ENCODE assay signal across 17 cellular contexts in the genomic region with DNA sequence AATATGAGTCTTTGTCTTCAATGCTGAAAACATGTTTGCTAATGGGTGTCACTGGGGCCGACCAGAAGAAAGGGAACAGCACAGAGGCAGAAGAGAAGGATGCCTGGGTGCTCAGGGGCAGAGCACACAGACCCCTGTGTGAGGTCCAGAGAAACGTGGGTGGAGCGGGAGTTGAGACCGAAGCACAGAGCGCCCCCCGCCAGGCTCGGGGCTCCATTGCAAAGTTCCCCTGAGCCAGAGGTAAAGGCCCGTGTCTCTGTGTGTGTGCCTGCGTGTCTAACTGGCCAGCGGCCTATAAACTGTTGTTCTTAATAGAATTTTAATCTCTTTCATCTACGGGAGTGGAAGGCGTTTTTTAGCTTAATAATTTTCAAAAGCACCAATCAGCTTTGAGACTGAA.
DNase-seq lines count a peak whose midpoint lies in the region; ATAC-seq and TF ChIP-seq lines count a peak whose summit lies in the region.
"Had no signal": no experiment of that assay in that cellular context is flagged by ENCODE, and none has a peak within 500 bp of the region (broad histone marks: within the 10 kb centered on the region; RNA-seq: fewer than 3 reads in every experiment).

No MANE protein-coding gene starts in this region.

- no peak overlapping the region for H3K27ac Mint-ChIP-seq in progenitor cell of endocrine pancreas
- no peak overlapping the region for H3K27ac Mint-ChIP-seq in naive thymus-derived CD4-positive, alpha-beta T cell
- no peak overlapping the region for H3K27ac Mint-ChIP-seq in CD4-positive, alpha-beta memory T cell

- no peak overlapping the region for H3K4me3 Mint-ChIP-seq in progenitor cell of endocrine pancreas (ENCODE audit: low read depth)
- no peak overlapping the region for H3K4me3 Mint-ChIP-seq in naive thymus-derived CD4-positive, alpha-beta T cell
- H3K4me3 Mint-ChIP-seq in CD4-positive, alpha-beta memory T cell, result no peak overlapping the region
- H3K4me3 Mint-ChIP-seq: CD8-positive, alpha-beta memory T cell had no signal

- peak; percentile 79 for DNase-seq in H7
- DNase-seq in coronary artery (ENCODE audit: low spot score), result peak; percentile 64
- peak; percentile 27 for DNase-seq in islet precursor cell
- DNase-seq in progenitor cell of endocrine pancreas (ENCODE audit: low spot score, unreplicated experiment), result peak; percentile 2
- DNase-seq in NCI-H2227 treated with DMSO at 0.1 percent for 48 hours (lab: John Stamatoyannopoulos, UW), result no peak
- no peak for DNase-seq in naive thymus-derived CD4-positive, alpha-beta T cell
- DNase-seq in CD4-positive, alpha-beta memory T cell, result no peak
- DNase-seq: CD8-positive, alpha-beta memory T cell; DMS53; KG1; MV-4-11; NCI-H187; NCI-H526 treated with DMSO at 0.1 percent for 48 hours had no signal

- no peak for ATAC-seq in naive thymus-derived CD4-positive, alpha-beta T cell
- ATAC-seq in GM18907 (IDR thresholded peaks at IDR 0.05; ENCODE audit: unreplicated experiment), result no peak
- ATAC-seq: Panc1 had no signal

- no peak overlapping the region for H3K27ac ChIP-seq in coronary artery
- no peak overlapping the region for H3K27ac ChIP-seq in naive thymus-derived CD4-positive, alpha-beta T cell (ENCODE audit: low read depth, low read length)
- no peak overlapping the region for H3K27ac ChIP-seq in CD4-positive, alpha-beta memory T cell (ENCODE audit: low read depth, low read length)
- H3K27ac ChIP-seq: BLaER1 treated with 17β-estradiol and CSF1 and Interleukin-3, amounts not matched to agents 10 nM and 100 nM had no signal

- CTCF ChIA-PET in naive thymus-derived CD4-positive, alpha-beta T cell (lab: Charles Lee), result no interaction called here
- CTCF ChIA-PET in CD4-positive, alpha-beta memory T cell (lab: Charles Lee; ENCODE audit: partially characterized antibody), result no interaction called here

- no peaks in the 10 kb centered on the region for H3K9me3 ChIP-seq in naive thymus-derived CD4-positive, alpha-beta T cell (ENCODE audit: control insufficient read depth in 2 of 3, low read length in 3 of 3)
- no peaks in the 10 kb centered on the region for H3K9me3 ChIP-seq in CD4-positive, alpha-beta memory T cell (ENCODE audit: control insufficient read depth in 1 of 2, low read length in 2 of 2)
- H3K9me3 ChIP-seq: BLaER1 treated with 17β-estradiol and CSF1 and Interleukin-3, amounts not matched to agents 10 nM and 100 nM; HAP-1 had no signal

- TF ChIP-seq CTCF in coronary artery (IDR thresholded peaks at IDR 0.05), result no peak
- no peak for TF ChIP-seq CTCF in progenitor cell of endocrine pancreas (IDR thresholded peaks at IDR 0.05; ENCODE audit: unreplicated experiment)

- no peaks in the 10 kb centered on the region for H3K27me3 ChIP-seq in H7 (ENCODE audit: control insufficient read depth, insufficient read depth, low read length)
- H3K27me3 ChIP-seq in naive thymus-derived CD4-positive, alpha-beta T cell (ENCODE audit: control insufficient read depth in 2 of 2, insufficient read depth in 2 of 2, low read length in 2 of 2), result no peaks in the 10 kb centered on the region
- no peaks in the 10 kb centered on the region for H3K27me3 ChIP-seq in CD4-positive, alpha-beta memory T cell (ENCODE audit: insufficient read depth, low read length)
- H3K27me3 ChIP-seq: BLaER1 treated with 17β-estradiol and CSF1 and Interleukin-3, amounts not matched to agents 10 nM and 100 nM had no signal

- no peaks in the 10 kb centered on the region for H3K36me3 ChIP-seq in H7 (replicated peaks; ENCODE audit: control insufficient read depth, insufficient read depth, low read length)
- H3K36me3 ChIP-seq in naive thymus-derived CD4-positive, alpha-beta T cell (ENCODE audit: control insufficient read depth in 2 of 3, insufficient read depth in 3 of 3, low read length in 3 of 3), result no peaks in the 10 kb centered on the region
- H3K36me3 ChIP-seq in CD4-positive, alpha-beta memory T cell (ENCODE audit: insufficient read depth, low read length), result no peaks in the 10 kb centered on the region
- H3K36me3 ChIP-seq: BLaER1 treated with 17β-estradiol and CSF1 and Interleukin-3, amounts not matched to agents 10 nM and 100 nM; HAP-1 had no signal

- POLR2A ChIA-PET in naive thymus-derived CD4-positive, alpha-beta T cell (lab: Charles Lee), result no interaction called here
- POLR2A ChIA-PET in CD4-positive, alpha-beta memory T cell (lab: Charles Lee; ENCODE audit: partially characterized antibody), result no interaction called here

- peaks cover 5% of the 10 kb centered on the region for H3K4me1 Mint-ChIP-seq in progenitor cell of endocrine pancreas (ENCODE audit: low read depth)
- no peaks in the 10 kb centered on the region for H3K4me1 Mint-ChIP-seq in naive thymus-derived CD4-positive, alpha-beta T cell
- no peaks in the 10 kb centered on the region for H3K4me1 Mint-ChIP-seq in CD4-positive, alpha-beta memory T cell
- H3K4me1 Mint-ChIP-seq: CD8-positive, alpha-beta memory T cell had no signal

- H3K4me1 ChIP-seq in naive thymus-derived CD4-positive, alpha-beta T cell (ENCODE audit: control insufficient read depth in 2 of 2, insufficient read depth in 2 of 2, low read length in 2 of 2), result no peaks in the 10 kb centered on the region
- H3K4me1 ChIP-seq in CD4-positive, alpha-beta memory T cell (ENCODE audit: insufficient read depth, low read length), result no peaks in the 10 kb centered on the region
- H3K4me1 ChIP-seq: HAP-1 had no signal

- intact Hi-C loops in naive thymus-derived CD4-positive, alpha-beta T cell (cut with micrococcal nuclease), result no loop called here
- intact Hi-C loops in CD4-positive, alpha-beta memory T cell (cut with micrococcal nuclease), result no loop called here

- no peak overlapping the region for H3K4me3 ChIP-seq in H7 (ENCODE audit: insufficient read depth, low read depth, low read length)
- H3K4me3 ChIP-seq in coronary artery, result no peak overlapping the region
- no peak overlapping the region for H3K4me3 ChIP-seq in naive thymus-derived CD4-positive, alpha-beta T cell (ENCODE audit: low read length)
- no peak overlapping the region for H3K4me3 ChIP-seq in CD4-positive, alpha-beta memory T cell (ENCODE audit: low read length in 2 of 2)
- H3K4me3 ChIP-seq: BLaER1 treated with 17β-estradiol and CSF1 and Interleukin-3, amounts not matched to agents 10 nM and 100 nM; HAP-1 had no signal

- H3K9me3 Mint-ChIP-seq in progenitor cell of endocrine pancreas (ENCODE audit: low read depth), result no peaks in the 10 kb centered on the region
- no peaks in the 10 kb centered on the region for H3K9me3 Mint-ChIP-seq in naive thymus-derived CD4-positive, alpha-beta T cell
- peaks cover 0 to 1% (median 0%) of the 10 kb centered on the region in 8 donors for H3K9me3 Mint-ChIP-seq in CD4-positive, alpha-beta memory T cell

- peaks cover 46% of the 10 kb centered on the region for H3K27me3 Mint-ChIP-seq in progenitor cell of endocrine pancreas
- peaks cover 0 to 18% (median 9%) of the 10 kb centered on the region in 5 donors for H3K27me3 Mint-ChIP-seq in naive thymus-derived CD4-positive, alpha-beta T cell
- peaks cover 0 to 2% of the 10 kb centered on the region in 2 donors for H3K27me3 Mint-ChIP-seq in CD4-positive, alpha-beta memory T cell

- H3K36me3 Mint-ChIP-seq in progenitor cell of endocrine pancreas (ENCODE audit: insufficient read depth), result no peaks in the 10 kb centered on the region
- H3K36me3 Mint-ChIP-seq in naive thymus-derived CD4-positive, alpha-beta T cell, result no peaks in the 10 kb centered on the region
- no peaks in the 10 kb centered on the region for H3K36me3 Mint-ChIP-seq in CD4-positive, alpha-beta memory T cell
- H3K36me3 Mint-ChIP-seq: CD8-positive, alpha-beta memory T cell had no signal

Comparison
In these comparisons a context has a peak if more than half of its experiments do, and no peak if none do; other contexts are left out.
1. DNase-seq: peak in H7 (single experiment), coronary artery (single experiment), islet precursor cell (single experiment) and progenitor cell of endocrine pancreas (single experiment); none in NCI-H2227 treated with DMSO at 0.1 percent for 48 hours (single experiment), naive thymus-derived CD4-positive, alpha-beta T cell (0 of 9) and CD4-positive, alpha-beta memory T cell (0 of 5).